Comparison of ENCODE assay signal across 8 cellular contexts in the genomic region with DNA sequence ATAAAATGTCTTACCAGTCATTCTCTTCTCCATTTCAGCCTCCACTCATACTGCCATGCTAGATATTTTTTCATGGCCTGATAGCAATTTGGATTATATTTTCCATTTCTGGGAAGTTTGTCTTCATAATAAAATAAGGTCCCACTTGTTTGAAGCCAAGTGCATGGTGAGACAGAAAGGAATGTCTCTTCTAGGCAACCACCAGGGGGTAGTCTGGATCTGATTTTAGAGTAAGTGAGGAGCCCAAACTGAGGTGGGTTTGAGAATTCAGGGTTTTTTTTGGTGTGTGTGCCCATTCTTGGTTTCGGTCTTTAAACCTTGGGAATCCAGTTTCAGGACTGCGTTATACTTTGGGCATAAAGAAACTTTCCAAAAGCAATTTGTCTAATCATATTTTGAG.
DNase-seq lines count a peak whose midpoint lies in the region; ATAC-seq and TF ChIP-seq lines count a peak whose summit lies in the region.

No MANE protein-coding gene starts in this region.

- H3K4me3 Mint-ChIP-seq in natural killer cell, result no peak overlapping the region

- no peaks in the 10 kb centered on the region for H3K4me1 Mint-ChIP-seq in natural killer cell

- intact Hi-C loops in colonic mucosa (cut with DNase I), result loop anchor here (10.0 kb wide), 1 partner anchor 352 kb away; no protein-coding TSS in a partner anchor
- intact Hi-C loops in prostate gland (cut with DNase I), result loop anchor here (5.0 kb wide), 1 partner anchor 314 kb away; a partner anchor contains a TSS
- intact Hi-C loops in natural killer cell (cut with micrococcal nuclease), result no loop called here

- no peak for ATAC-seq in HG03196 (IDR thresholded peaks at IDR 0.05; ENCODE audit: unreplicated experiment)
- no peak for ATAC-seq in GM18858 (IDR thresholded peaks at IDR 0.05; ENCODE audit: unreplicated experiment)
- no peak for ATAC-seq in natural killer cell

- TF ChIP-seq POLR2A in prostate gland (IDR thresholded peaks at IDR 0.05), result no peak

- H3K4me3 ChIP-seq in H7 (ENCODE audit: insufficient read depth, low read depth, low read length), result no peak overlapping the region
- H3K4me3 ChIP-seq in colonic mucosa, result no peak overlapping the region
- H3K4me3 ChIP-seq in prostate gland, result no peak overlapping the region

- no peak overlapping the region for H3K27ac ChIP-seq in C4-2B
- H3K27ac ChIP-seq in colonic mucosa, result no peak overlapping the region
- no peak overlapping the region for H3K27ac ChIP-seq in prostate gland

- no peaks in the 10 kb centered on the region for H3K27me3 Mint-ChIP-seq in natural killer cell (ENCODE audit: low read depth in 2 of 2)

- peak; percentile 70 for TF ChIP-seq CTCF in C4-2B (conservative IDR thresholded peaks at IDR 0.05)
- peak; percentile 26 for TF ChIP-seq CTCF in colonic mucosa (IDR thresholded peaks at IDR 0.05)
- TF ChIP-seq CTCF in prostate gland (IDR thresholded peaks at IDR 0.05), result peak in 3 of 4 experiments; percentile 43 to 48 (median 47)
- no peak for TF ChIP-seq CTCF in natural killer cell (IDR thresholded peaks at IDR 0.05)

- H3K36me3 ChIP-seq in H7 (replicated peaks; ENCODE audit: control insufficient read depth, insufficient read depth, low read length) (no peaks in the 10 kb centered on the region), colonic mucosa (no peaks in the 10 kb centered on the region), prostate gland (no peaks in the 10 kb centered on the region)

- H3K4me1 ChIP-seq in colonic mucosa (no peaks in the 10 kb centered on the region), prostate gland (replicated peaks) (no peaks in the 10 kb centered on the region)

- H3K27ac Mint-ChIP-seq in natural killer cell, result no peak overlapping the region

- H3K27me3 ChIP-seq in H7 (ENCODE audit: control insufficient read depth, insufficient read depth, low read length) (no peaks in the 10 kb centered on the region), colonic mucosa (no peaks in the 10 kb centered on the region), prostate gland (replicated peaks; ENCODE audit: insufficient read depth) (no peaks in the 10 kb centered on the region)

- H3K9me3 ChIP-seq in colonic mucosa, result no peaks in the 10 kb centered on the region
- H3K9me3 ChIP-seq in prostate gland, result no peaks in the 10 kb centered on the region

- no peak overlapping the region for H3K9ac ChIP-seq in colonic mucosa (ENCODE audit: low read depth in 2 of 2, low read length in 2 of 2)

- peaks cover 0 to 2% of the 10 kb centered on the region in 2 donors for H3K9me3 Mint-ChIP-seq in natural killer cell

- WGBS in prostate gland, result 59% methylated on average over 2 of the region's 2 CpGs

- no peaks in the 10 kb centered on the region for H3K36me3 Mint-ChIP-seq in natural killer cell

- DNase-seq in H7 (peak; percentile 29), NCI-H2227 treated with DMSO at 0.1 percent for 48 hours (lab: John Stamatoyannopoulos, UW) (peak; percentile 20), colonic mucosa (no peak), prostate gland (ENCODE audit: low spot score) (peak; percentile 9), natural killer cell (no peak)

Comparison
In these comparisons a context has a peak if more than half of its experiments do, and no peak if none do; other contexts are left out.
1. DNase-seq: peak in H7 (single experiment), NCI-H2227 treated with DMSO at 0.1 percent for 48 hours (single experiment) and prostate gland (single experiment); none in colonic mucosa (single experiment) and natural killer cell (single experiment).